Comparison of ENCODE assay signal across 26 cellular contexts in genomic region chr17:8487130-8487645, GRCh38.
"Had no signal": no experiment of that assay in that cellular context is flagged by ENCODE, and none has a peak within 500 bp of the region (broad histone marks: within the 10 kb centered on the region; RNA-seq: fewer than 3 reads in every experiment).

No MANE protein-coding gene starts in this region.

- ATAC-seq: left ventricle myocardium superior; natural killer cell; stimulated activated naive B cell treated with anti-CD40 and anti-IgM and Interleukin-4, amounts not matched to agents 10 μg/mL and 1 μg/mL and 100 μg/mL, for 72 hours had no signal

- FAIRE-seq: keratinocyte, pancreas, small intestine had no signal

- H3K4me1 ChIP-seq: colonic mucosa, esophagus squamous epithelium, lower lobe of right lung, pancreas, right lobe of liver, vagina had no signal

- H3K9me3 ChIP-seq: colonic mucosa, lower lobe of right lung, pancreas, right lobe of liver, thoracic aorta, vagina had no signal

- H3K27ac ChIP-seq: colonic mucosa, esophagus squamous epithelium, heart right ventricle, lower lobe of right lung, pancreas, right lobe of liver, vagina had no signal

- H3K4me1 Mint-ChIP-seq: immature natural killer cell had no signal

- H3K9me3 Mint-ChIP-seq: natural killer cell had no signal

- DNase-seq: colonic mucosa; effector CD8-positive, alpha-beta T cell; erythroblast; esophagus squamous epithelium; foreskin melanocyte; glutamatergic neuron; heart right ventricle; hippocampal formation; immature natural killer cell; left ventricle myocardium superior; lower lobe of right lung; natural killer cell; occipital lobe; small intestine; stimulated activated CD4-positive, alpha-beta T cell treated with anti-CD3 and anti-CD28 coated beads, Interleukin-15, amount 100 ng/mL, for 24 hours; stimulated activated CD4-positive, alpha-beta T cell treated with anti-CD3 and anti-CD28 coated beads, Interleukin-2, amount 100 ng/mL, for 48 hours; stimulated activated naive B cell treated with anti-CD40 and anti-IgM and Interleukin-4, amounts not matched to agents 10 μg/mL and 1 μg/mL and 100 μg/mL, for 72 hours had no signal

- H3K27ac Mint-ChIP-seq: dendritic cell treated with granulocyte-macrophage colony-stimulating factor and Interleukin-4, amounts not matched to agents 40 ng/mL and 50 ng/mL, for 4 days; immature natural killer cell; natural killer cell; progenitor cell of endocrine pancreas; stimulated activated naive B cell treated with anti-CD40 and anti-IgM and Interleukin-4, amounts not matched to agents 10 μg/mL and 1 μg/mL and 100 μg/mL, for 72 hours; stimulated activated naive CD8-positive, alpha-beta T cell treated with anti-CD3 and anti-CD28 coated beads, Interleukin-15, Interleukin-2, amounts not matched to agents 100 ng/mL and 50 ng/mL, for 24 hours had no signal

- H3K4me3 Mint-ChIP-seq: dendritic cell treated with granulocyte-macrophage colony-stimulating factor and Interleukin-4, amounts not matched to agents 40 ng/mL and 50 ng/mL, for 4 days; immature natural killer cell; natural killer cell; stimulated activated naive B cell treated with anti-CD40 and anti-IgM and Interleukin-4, amounts not matched to agents 10 μg/mL and 1 μg/mL and 100 μg/mL, for 72 hours; stimulated activated naive CD8-positive, alpha-beta T cell treated with anti-CD3 and anti-CD28 coated beads, Interleukin-15, Interleukin-2, amounts not matched to agents 100 ng/mL and 50 ng/mL, for 24 hours had no signal

- H3K27me3 Mint-ChIP-seq: dendritic cell treated with granulocyte-macrophage colony-stimulating factor and Interleukin-4, amounts not matched to agents 40 ng/mL and 50 ng/mL, for 4 days; progenitor cell of endocrine pancreas; stimulated activated naive B cell treated with anti-CD40 and anti-IgM and Interleukin-4, amounts not matched to agents 10 μg/mL and 1 μg/mL and 100 μg/mL, for 72 hours; stimulated activated naive CD8-positive, alpha-beta T cell treated with anti-CD3 and anti-CD28 coated beads, Interleukin-15, Interleukin-2, amounts not matched to agents 100 ng/mL and 50 ng/mL, for 24 hours had no signal

- H3K4me3 ChIP-seq: colonic mucosa, esophagus squamous epithelium, heart right ventricle, lower lobe of right lung, pancreas, right lobe of liver, thoracic aorta, tibial nerve, vagina had no signal

- H3K36me3 ChIP-seq: colonic mucosa had no signal

- H3K27me3 ChIP-seq: colonic mucosa, esophagus squamous epithelium, heart right ventricle, pancreas, right lobe of liver, tibial nerve, vagina had no signal
